16 cellular contexts compared by ENCODE assay signal in genomic region chr3:141710888-141711616, GRCh38. TPM values are rescaled to one million over a fixed set of nuclear protein-coding genes. Genes with fewer than 3 reads are reported as not detected.
A peak's percentile ranks its signal among the peaks of the same experiment; 100 is the strongest.
DNase-seq lines count a peak whose midpoint lies in the region; ATAC-seq, FAIRE-seq and TF ChIP-seq lines count a peak whose summit lies in the region.
"Had no signal": no experiment of that assay in that cellular context is flagged by ENCODE, and none has a peak within 500 bp of the region (broad histone marks: within the 10 kb centered on the region; RNA-seq: fewer than 3 reads in every experiment).

No MANE protein-coding gene starts in this region.

- WGBS in HepG2 (ENCODE audit: low lambda C conversion rate) = 22% methylated on average over 6 of the region's 6 CpGs
- 39% methylated on average over 6 of the region's 6 CpGs for WGBS in right lobe of liver (ENCODE audit: insufficient coverage, low coverage, low lambda C conversion rate, missing lambda C conversion rate)

- TF ChIP-seq POLR2A in HepG2 (IDR thresholded peaks at IDR 0.05; ENCODE audit: insufficient read depth in 1 of 2, low read depth in 2 of 2, low read length in 2 of 2) = no peak
- TF ChIP-seq POLR2A in right lobe of liver (IDR thresholded peaks at IDR 0.05) = no peak

- H3K36me3 ChIP-seq in HepG2 (replicated peaks in 1 of 2; ENCODE audit: control insufficient read depth in 1 of 2, insufficient read depth in 2 of 2, low read length in 2 of 2) (no peaks in the 10 kb centered on the region), right lobe of liver (no peaks in the 10 kb centered on the region), left lung (no peaks in the 10 kb centered on the region)
- H3K36me3 ChIP-seq: suprapubic skin had no signal

- TF ChIP-seq RAD21 in HepG2 (CRISPR knock-in tag; IDR thresholded peaks at IDR 0.05) = no peak

- CTCF ChIA-PET in HepG2 (lab: Yijun Ruan, JAX; ENCODE audit: low intra/inter-chr PET ratio, low total read pairs) = no interaction called here

- H3K4me3 ChIP-seq in HepG2 (replicated peaks in 1 of 3; ENCODE audit: insufficient read depth in 1 of 3, low read depth in 2 of 3, low read length in 3 of 3) = no peak overlapping the region
- H3K4me3 ChIP-seq in right lobe of liver = no peak overlapping the region
- H3K4me3 ChIP-seq in cardiac fibroblast (replicated peaks in 1 of 2; ENCODE audit: low read depth in 2 of 2, low read length in 2 of 2) = no peak overlapping the region
- H3K4me3 ChIP-seq in left lung = no peak overlapping the region
- H3K4me3 ChIP-seq: A549, suprapubic skin had no signal

- in situ Hi-C loops in HepG2 (cut with HindIII; ENCODE audit: extremely low pct_ligation_motif_present, low pct_unique_long_range_greater_than_20kb) = no loop called here

- TF ChIP-seq CTCF in HepG2 (CRISPR knock-in tag; IDR thresholded peaks at IDR 0.05) = no peak
- no peak for TF ChIP-seq CTCF in right lobe of liver (IDR thresholded peaks at IDR 0.05)
- no peak for TF ChIP-seq CTCF in cardiac fibroblast (IDR thresholded peaks at IDR 0.05; ENCODE audit: low read depth, low read length)
- no peak for TF ChIP-seq CTCF in left lung (IDR thresholded peaks at IDR 0.05)

- H3K27ac ChIP-seq in HepG2 (ENCODE audit: extremely low read length, insufficient read depth, low read length) (no peak overlapping the region), right lobe of liver (no peak overlapping the region), left lung (no peak overlapping the region), caudate nucleus (ENCODE audit: low read depth, low read length) (no peak overlapping the region)
- H3K27ac ChIP-seq: A549, suprapubic skin had no signal

- no TSS peak for BruUV-seq in HepG2 (replicated peaks; lab: Mats Ljungman, UMichigan)

- DNase-seq in HepG2 (ENCODE audit: low spot score) = no peak
- DNase-seq in right lobe of liver = no peak
- DNase-seq in cardiac fibroblast (ENCODE audit: low read depth in 2 of 2) = peak; percentile 88 to 96
- DNase-seq in left lung = no peak
- no peak for DNase-seq in caudate nucleus (lab: John Stamatoyannopoulos, UW)
- no peak for DNase-seq in SHP77 (lab: John Stamatoyannopoulos, UW)
- no peak for DNase-seq in activated effector memory CD4-positive, alpha-beta T cell treated with anti-CD3 and anti-CD28 coated beads, Interleukin-2, amount 50 U/mL, for 16 hours
- DNase-seq: activated T-cell treated with anti-CD3 and anti-CD28 coated beads for 4 hours, DND-41, NCI-H1048, NCI-H69, SIG-M5 had no signal

- H3K79me2 ChIP-seq in HepG2 (ENCODE audit: insufficient read depth, low read length) = no peaks in the 10 kb centered on the region

- POLR2A ChIA-PET in HepG2 (lab: Yijun Ruan, JAX) = no interaction called here

- H3K4me2 ChIP-seq in HepG2 (ENCODE audit: low read depth, low read length) = no peak overlapping the region
- H3K4me2 ChIP-seq: A549 had no signal

- peaks cover 14% of the 10 kb centered on the region for H3K4me1 ChIP-seq in HepG2 (ENCODE audit: insufficient read depth, low read length)
- H3K4me1 ChIP-seq in right lobe of liver = no peaks in the 10 kb centered on the region
- peaks cover 0 to 13% of the 10 kb centered on the region in 2 donors for H3K4me1 ChIP-seq in left lung
- H3K4me1 ChIP-seq: A549, suprapubic skin had no signal

- intact Hi-C loops in HepG2 (cut with micrococcal nuclease; ENCODE audit: unreplicated experiment) = no loop called here
- intact Hi-C loops in right lobe of liver (cut with DNase I) = no loop called here
- intact Hi-C loops in left lung (cut with DNase I) = no loop called here

- no peak for FAIRE-seq in HepG2 (lab: Jason Lieb, UNC)
- FAIRE-seq: A549, GM18507 had no signal

- no peaks in the 10 kb centered on the region for H4K20me1 ChIP-seq in HepG2 (ENCODE audit: insufficient read depth, low read length)

- no peak overlapping the region for H3K9ac ChIP-seq in HepG2 (ENCODE audit: insufficient read depth, low read depth, low read length)

- H3K9me3 ChIP-seq in HepG2 (ENCODE audit: low read length) (no peaks in the 10 kb centered on the region), right lobe of liver (no peaks in the 10 kb centered on the region), left lung (no peaks in the 10 kb centered on the region)
- H3K9me3 ChIP-seq: A549, suprapubic skin had no signal

- ATAC-seq in HepG2 = no peak; the same call in 2 of the 3 replicates
- ATAC-seq in right lobe of liver = no peak
- peak; percentile 27 for ATAC-seq in left lung
- ATAC-seq in GM18502 (IDR thresholded peaks at IDR 0.05; ENCODE audit: poor library complexity, unreplicated experiment) = no peak
- ATAC-seq: A549 had no signal

- H3K27me3 ChIP-seq in HepG2 (ENCODE audit: control insufficient read depth in 1 of 2, insufficient read depth in 2 of 2, low read length in 2 of 2) = peaks cover 0 to 1% of the 10 kb centered on the region in 2 experiments; a peak in 1 of 5 replicates
- H3K27me3 ChIP-seq in right lobe of liver = no peaks in the 10 kb centered on the region
- H3K27me3 ChIP-seq in left lung = no peaks in the 10 kb centered on the region
- H3K27me3 ChIP-seq: suprapubic skin had no signal

- no peak overlapping the region for H2AFZ ChIP-seq in HepG2 (ENCODE audit: low read length)

- TF ChIP-seq EP300 in HepG2 (IDR thresholded peaks at IDR 0.05; ENCODE audit: low read depth in 2 of 2, low read length in 2 of 2) (no peak), HepG2 (CRISPR knock-in tag; IDR thresholded peaks at IDR 0.05; ENCODE audit: borderline replicate concordance) (no peak)

TF ChIP-seq in HepG2, 621 proteins besides CTCF, POLR2A, EP300 and RAD21:
- TF ChIP-seq HDAC2 (CRISPR knock-in tag; IDR thresholded peaks at IDR 0.05) = no peak
- TF ChIP-seq NR2F6 (IDR thresholded peaks at IDR 0.05) = peak; percentile 30; the same call in 1 of the 2 replicates
- TF ChIP-seq NR2F6 (CRISPR knock-in tag; IDR thresholded peaks at IDR 0.05) = peak; percentile 28; the same call in 1 of the 2 replicates
- TF ChIP-seq TFAP4 (IDR thresholded peaks at IDR 0.05; ENCODE audit: borderline replicate concordance, low read depth) = peak; percentile 43; the same call in 1 of the 2 replicates
TF ChIP-seq in HepG2: peak in this region for 2.

RNA-seq across cellular contexts. Expression of gene RNF7, which starts 27.0 kb away (rescaled TPM):
- total RNA-seq in HepG2 (2016; rRNA removed; fragmentation: Illumina TruSeq; extraction: Trizol) (94.7 and 102 TPM in 2 replicates), right lobe of liver (10 to 100 TPM; 31.0 to 41.1 (median 34.2) TPM), left lung (10 to 100 TPM; 88.1 to 94.6 TPM)
- 237 and 254 TPM in 2 replicates for total RNA-seq in HepG2 (2016; cell fraction: cytosol; rRNA removed; fragmentation: Illumina TruSeq; extraction: Trizol; ENCODE audit: low read depth)
- total RNA-seq in HepG2 (2016; cell fraction: insoluble cytoplasmic fraction; rRNA removed; fragmentation: Illumina TruSeq; extraction: Trizol) = 97.5 and 99.9 TPM in 2 replicates
- 254 and 267 TPM in 2 replicates for total RNA-seq in HepG2 (2016; cell fraction: membrane; rRNA removed; fragmentation: Illumina TruSeq; extraction: Trizol)
- 38.0 and 46.0 TPM in 2 replicates for total RNA-seq in HepG2 (2016; cell fraction: nucleus; rRNA removed; fragmentation: Illumina TruSeq; extraction: Trizol)
- polyA plus RNA-seq in HepG2 (2011; rRNA removed) = 51.6 and 66.4 TPM in 2 replicates
- 79.3 and 107 TPM in 2 replicates for polyA plus RNA-seq in HepG2 (2011; cell fraction: cytosol; rRNA removed)
- polyA plus RNA-seq in HepG2 (2011; cell fraction: nucleus; rRNA removed) = 10.7 and 18.5 TPM in 2 replicates
- polyA plus RNA-seq in HepG2 (2012) = 84.0 and 95.6 TPM in 2 replicates
- 355 and 363 TPM in 2 replicates for polyA plus RNA-seq in HepG2 (2016; cell fraction: cytosol; fragmentation: Illumina TruSeq; extraction: Trizol; ENCODE audit: low read depth)
- 109 and 111 TPM in 2 replicates for polyA plus RNA-seq in HepG2 (2016; cell fraction: insoluble cytoplasmic fraction; fragmentation: Illumina TruSeq; extraction: Trizol; ENCODE audit: low read depth)
- polyA plus RNA-seq in HepG2 (2016; cell fraction: membrane; fragmentation: Illumina TruSeq; extraction: Trizol; ENCODE audit: low read depth) = 266 and 280 TPM in 2 replicates
- polyA plus RNA-seq in HepG2 (2016; cell fraction: nucleus; fragmentation: Illumina TruSeq; extraction: Trizol; ENCODE audit: insufficient read depth, low read depth) = 65.3 and 74.1 TPM in 2 replicates
- polyA minus RNA-seq in HepG2 (2011; rRNA and poly(A)+ RNA removed; ENCODE audit: low replicate concordance) = 16.0 and 16.9 TPM in 2 replicates
- 12.8 and 20.9 TPM in 2 replicates for polyA minus RNA-seq in HepG2 (2011; cell fraction: cytosol; rRNA and poly(A)+ RNA removed)
- polyA minus RNA-seq in HepG2 (2011; cell fraction: nucleus; rRNA and poly(A)+ RNA removed) = 13.5 and 25.4 TPM in 2 replicates

RNA-seq across cellular contexts. Expression of gene GRK7, which starts 52.2 kb away (rescaled TPM):
- total RNA-seq in HepG2 (2016; rRNA removed; fragmentation: Illumina TruSeq; extraction: Trizol) (not detected in 2 replicates), right lobe of liver (under 1 TPM in 1 of 6 experiments, not detected in 5; 0.06 TPM), left lung (not detected)
- not detected in 2 replicates for total RNA-seq in HepG2 (2016; cell fraction: cytosol; rRNA removed; fragmentation: Illumina TruSeq; extraction: Trizol; ENCODE audit: low read depth)
- not detected in 2 replicates for total RNA-seq in HepG2 (2016; cell fraction: insoluble cytoplasmic fraction; rRNA removed; fragmentation: Illumina TruSeq; extraction: Trizol)
- total RNA-seq in HepG2 (2016; cell fraction: membrane; rRNA removed; fragmentation: Illumina TruSeq; extraction: Trizol) = not detected in 2 replicates
- not detected in 2 replicates for total RNA-seq in HepG2 (2016; cell fraction: nucleus; rRNA removed; fragmentation: Illumina TruSeq; extraction: Trizol)
- not detected in 2 replicates for polyA plus RNA-seq in HepG2 (2011; rRNA removed)
- polyA plus RNA-seq in HepG2 (2011; cell fraction: cytosol; rRNA removed) = not detected in 2 replicates
- not detected in 2 replicates for polyA plus RNA-seq in HepG2 (2011; cell fraction: nucleus; rRNA removed)
- polyA plus RNA-seq in HepG2 (2012) = not detected in 2 replicates
- not detected in 2 replicates for polyA plus RNA-seq in HepG2 (2016; cell fraction: cytosol; fragmentation: Illumina TruSeq; extraction: Trizol; ENCODE audit: low read depth)
- not detected in 2 replicates for polyA plus RNA-seq in HepG2 (2016; cell fraction: insoluble cytoplasmic fraction; fragmentation: Illumina TruSeq; extraction: Trizol; ENCODE audit: low read depth)
- not detected in 2 replicates for polyA plus RNA-seq in HepG2 (2016; cell fraction: membrane; fragmentation: Illumina TruSeq; extraction: Trizol; ENCODE audit: low read depth)
- not detected in 2 replicates for polyA plus RNA-seq in HepG2 (2016; cell fraction: nucleus; fragmentation: Illumina TruSeq; extraction: Trizol; ENCODE audit: insufficient read depth, low read depth)
- polyA minus RNA-seq in HepG2 (2011; rRNA and poly(A)+ RNA removed; ENCODE audit: low replicate concordance) = 0.05 TPM in 1 of 2 replicates, not detected in the other
- polyA minus RNA-seq in HepG2 (2011; cell fraction: cytosol; rRNA and poly(A)+ RNA removed) = not detected in 2 replicates
- not detected in 2 replicates for polyA minus RNA-seq in HepG2 (2011; cell fraction: nucleus; rRNA and poly(A)+ RNA removed)

Comparison
In these comparisons a context has a peak if more than half of its experiments do, and no peak if none do; other contexts are left out.
1. DNase-seq: peak in cardiac fibroblast (2 of 2); none in HepG2 (single experiment), right lobe of liver (0 of 3), left lung (0 of 2), caudate nucleus (0 of 61), SHP77 (0 of 2) and activated effector memory CD4-positive, alpha-beta T cell treated with anti-CD3 and anti-CD28 coated beads, Interleukin-2, amount 50 U/mL, for 16 hours (single experiment).